ENCODE assay signal across 17 cellular contexts in the genomic region with DNA sequence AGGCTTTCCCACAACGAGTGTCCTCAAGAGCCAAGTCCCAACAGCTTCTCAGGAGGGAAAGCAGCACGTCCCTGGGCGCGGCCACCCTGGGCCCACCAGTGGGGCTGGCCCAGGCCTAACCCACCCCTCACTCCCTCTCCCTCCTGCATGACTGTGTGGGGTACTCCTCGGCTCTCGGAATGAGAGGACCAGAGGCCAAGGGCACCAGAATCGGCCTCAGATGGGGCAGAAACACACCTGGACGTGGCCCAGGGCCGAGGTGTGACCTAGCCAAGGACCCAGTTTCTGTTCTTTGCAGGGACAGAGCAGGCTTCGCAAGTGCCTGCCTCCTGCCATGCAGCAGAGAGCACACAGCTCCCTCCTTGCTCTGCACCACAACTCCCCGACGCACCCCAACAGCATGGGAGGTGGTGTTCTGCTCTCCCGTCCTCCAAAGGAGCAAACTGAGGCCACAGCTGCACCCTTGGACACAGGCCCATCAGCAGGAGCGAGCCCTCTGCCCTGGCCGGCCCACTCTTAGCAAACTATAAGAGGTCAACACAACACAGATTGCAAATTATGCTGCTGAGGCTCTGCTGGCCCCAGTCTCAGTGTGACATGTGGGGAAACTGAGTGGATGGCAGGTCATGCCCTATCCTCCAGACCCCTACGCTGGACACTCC.
"Had no signal": no experiment of that assay in that cellular context is flagged by ENCODE, and none has a peak within 500 bp of the region (broad histone marks: within the 10 kb centered on the region; RNA-seq: fewer than 3 reads in every experiment).

No MANE protein-coding gene starts in this region.

- H3K27me3 ChIP-seq: ascending aorta, dorsolateral prefrontal cortex, gastrocnemius medialis, left lung, tibial artery, uterus had no signal

- H3K4me3 ChIP-seq: ascending aorta, dorsolateral prefrontal cortex, gastrocnemius medialis, left lung, tibial artery, uterus had no signal

- DNase-seq: activated CD4-positive, alpha-beta T cell treated with anti-CD3 and anti-CD28 coated beads for 1 hour; activated CD4-positive, alpha-beta T cell treated with anti-CD3 and anti-CD28 coated beads, Interleukin-2, amount 50 U/mL, for 4 hours; activated naive CD4-positive, alpha-beta T cell treated with Interleukin-2 at 50 U/mL for 16 hours; activated T-cell treated with anti-CD3 and anti-CD28 coated beads for 4 hours; dorsolateral prefrontal cortex; erythroblast; gastrocnemius medialis; islet precursor cell; stimulated activated CD4-positive, alpha-beta T cell treated with anti-CD3 and anti-CD28 coated beads, Interleukin-15, amount 100 ng/mL, for 24 hours; stimulated activated CD4-positive, alpha-beta T cell treated with anti-CD3 and anti-CD28 coated beads, Interleukin-4, amount 100 ng/mL, for 1 hour; stimulated activated naive CD4-positive, alpha-beta T cell; tibial artery; uterus had no signal

- ATAC-seq: gastrocnemius medialis, left lung had no signal

- H2AFZ ChIP-seq: parathyroid adenoma had no signal

- H3K9ac ChIP-seq: parathyroid adenoma had no signal

- H3K9me3 ChIP-seq: ascending aorta, gastrocnemius medialis, left lung, tibial artery, uterus had no signal

- H3K27ac ChIP-seq: ascending aorta, gastrocnemius medialis, left lung, parathyroid adenoma, tibial artery, uterus had no signal

- H3K4me1 ChIP-seq: left lung, uterus had no signal

- H3K36me3 ChIP-seq: ascending aorta, gastrocnemius medialis, left lung, tibial artery, uterus had no signal

- FAIRE-seq: bronchial epithelial cell had no signal
